Comparison of ENCODE assay signal across 18 cellular contexts in the genomic region with DNA sequence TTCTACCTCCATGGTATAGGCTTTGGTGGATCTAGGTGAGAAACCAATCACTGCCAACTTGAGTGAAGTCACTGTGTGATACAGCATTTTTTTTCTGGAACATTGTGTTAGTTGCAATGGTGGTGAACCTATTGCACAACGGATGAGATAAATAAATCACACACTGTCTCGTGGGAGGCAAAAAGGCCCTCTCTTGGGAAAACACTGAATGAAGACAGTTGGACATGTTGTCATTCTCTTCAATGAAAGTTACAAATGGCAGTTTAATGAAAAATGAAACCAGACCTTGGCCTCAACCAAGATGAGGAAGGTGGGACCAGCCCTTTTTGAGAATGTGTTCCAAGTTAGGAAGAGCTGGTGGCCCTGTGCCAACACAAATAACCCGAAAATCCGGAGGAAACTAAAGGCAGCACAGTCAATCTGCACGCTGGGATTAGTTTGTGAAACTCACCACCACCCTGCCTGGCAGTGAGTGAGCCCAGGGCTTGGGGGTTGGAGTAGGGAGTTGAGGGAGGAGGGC. TPM values are rescaled to one million over a fixed set of nuclear protein-coding genes. Genes with fewer than 3 reads are reported as not detected.
A peak's percentile ranks its signal among the peaks of the same experiment; 100 is the strongest.
DNase-seq lines count a peak whose midpoint lies in the region; ATAC-seq and TF ChIP-seq lines count a peak whose summit lies in the region.
"Had no signal": no experiment of that assay in that cellular context is flagged by ENCODE, and none has a peak within 500 bp of the region (broad histone marks: within the 10 kb centered on the region; RNA-seq: fewer than 3 reads in every experiment).

No MANE protein-coding gene starts in this region.

- H3K4me1 ChIP-seq in adrenal gland (replicated peaks in 1 of 2) = no peaks in the 10 kb centered on the region
- H3K4me1 ChIP-seq in skeletal muscle satellite cell (ENCODE audit: control insufficient read depth, insufficient read depth, low read length) = peaks cover 12% of the 10 kb centered on the region
- H3K4me1 ChIP-seq: left lung, prostate gland, tibial nerve had no signal

- no peak overlapping the region for H3K27ac ChIP-seq in adrenal gland
- H3K27ac ChIP-seq: 22Rv1, left lung, prostate gland, tibial nerve, WERI-Rb-1 had no signal

- intact Hi-C loops in adrenal gland (cut with DNase I) = no loop called here

- TF ChIP-seq CTCF in adrenal gland (IDR thresholded peaks at IDR 0.05) (no peak), fibroblast of villous mesenchyme (IDR thresholded peaks at IDR 0.05; ENCODE audit: insufficient read depth, low read depth, low read length) (no peak)

- H3K9me3 ChIP-seq in adrenal gland (replicated peaks in 1 of 3) (no peaks in the 10 kb centered on the region), skeletal muscle satellite cell (replicated peaks; ENCODE audit: low read length) (no peaks in the 10 kb centered on the region)
- H3K9me3 ChIP-seq: left lung, prostate gland, tibial nerve had no signal

- WGBS in adrenal gland, 4 donors = 13 to 37% (median 29%) methylated on average over 5 of the region's 5 CpGs

- H3K27me3 ChIP-seq in adrenal gland (peaks cover 20% of the 10 kb centered on the region), skeletal muscle satellite cell (ENCODE audit: control insufficient read depth, insufficient read depth, low read length) (no peaks in the 10 kb centered on the region)

- H3K4me3 ChIP-seq in adrenal gland = no peak overlapping the region
- H3K4me3 ChIP-seq in fibroblast of villous mesenchyme (ENCODE audit: low read depth, low read length) = no peak overlapping the region
- H3K4me3 ChIP-seq in skeletal muscle satellite cell (ENCODE audit: low read length) = no peak overlapping the region
- H3K4me3 ChIP-seq: left lung, prostate gland, tibial nerve had no signal

- peak overlapping the region; percentile 31 for H3K4me2 ChIP-seq in skeletal muscle satellite cell (ENCODE audit: low read length)

- no peak overlapping the region for H3K9ac ChIP-seq in skeletal muscle satellite cell (ENCODE audit: low read depth, low read length)

- DNase-seq in DMS 273 (lab: John Stamatoyannopoulos, UW; ENCODE audit: unreplicated experiment) = peak; percentile 8
- DNase-seq in DMS 273 treated with DMSO at 0.1 percent for 48 hours (lab: John Stamatoyannopoulos, UW) = no peak
- peak in 5 of 7 donors; percentile 2 to 51 (median 22) for DNase-seq in adrenal gland
- DNase-seq in fibroblast of villous mesenchyme (ENCODE audit: low read depth) = peak; percentile 10
- no peak for DNase-seq in stimulated activated CD4-positive, alpha-beta T cell treated with anti-CD3 and anti-CD28 coated beads, Interleukin-4, amount 100 ng/mL, for 4 hours
- DNase-seq: GDM1; left lung; naive thymus-derived CD4-positive, alpha-beta T cell; NCI-H1417 treated with DMSO at 0.1 percent for 48 hours; stimulated activated CD4-positive, alpha-beta T cell treated with anti-CD3 and anti-CD28 coated beads, Interleukin-2, amount 100 ng/mL, for 24 hours; stimulated activated CD8-positive, alpha-beta memory T cell treated with anti-CD3 and anti-CD28 coated beads, Interleukin-4, amount 100 ng/mL, for 48 hours; WERI-Rb-1 had no signal

- no peaks in the 10 kb centered on the region for H3K36me3 ChIP-seq in adrenal gland (replicated peaks in 1 of 2)
- no peaks in the 10 kb centered on the region for H3K36me3 ChIP-seq in skeletal muscle satellite cell (ENCODE audit: insufficient read depth, low read length)
- H3K36me3 ChIP-seq: left lung, prostate gland, tibial nerve, WERI-Rb-1 had no signal

- ATAC-seq in HG03378 (IDR thresholded peaks at IDR 0.05; ENCODE audit: unreplicated experiment) (no peak), HG03432 (IDR thresholded peaks at IDR 0.05; ENCODE audit: unreplicated experiment) (no peak)
- ATAC-seq: left lung; naive thymus-derived CD4-positive, alpha-beta T cell had no signal

- no peak for TF ChIP-seq POLR2A in adrenal gland (IDR thresholded peaks at IDR 0.05)

RNA-seq across cellular contexts. Expression of a gene that starts 5.4 kb away (rescaled TPM):
- total RNA-seq in adrenal gland = 1 to 10 TPM in 2 of 8 donors, under 1 TPM in 6; 0.25 to 1.7 (median 0.79) TPM
- polyA plus RNA-seq in adrenal gland = under 1 TPM; 0.24 to 0.51 (median 0.27) TPM
- total RNA-seq in fibroblast of villous mesenchyme = not detected in 2 replicates
- 1.7 and 3.3 TPM in 2 replicates for total RNA-seq in skeletal muscle satellite cell (2012; rRNA removed)
- total RNA-seq: naive thymus-derived CD4-positive, alpha-beta T cell had no signal

Comparison
In these comparisons a context has a peak if more than half of its experiments do, and no peak if none do; other contexts are left out.
1. DNase-seq: peak in DMS 273 (single experiment), adrenal gland (5 of 7) and fibroblast of villous mesenchyme (single experiment); none in DMS 273 treated with DMSO at 0.1 percent for 48 hours (single experiment) and stimulated activated CD4-positive, alpha-beta T cell treated with anti-CD3 and anti-CD28 coated beads, Interleukin-4, amount 100 ng/mL, for 4 hours (0 of 2).